Comparison of ENCODE assay signal across 1 cellular context in genomic region chr6:27687154-27688013, GRCh38.
TF ChIP-seq lines count a peak whose summit lies in the region.

No MANE protein-coding gene starts in this region.

TF ChIP-seq in HepG2, 621 proteins besides CTCF, POLR2A, EP300 and RAD21 (continued from another document and continues in another):
- TF ChIP-seq ZBTB40 (IDR thresholded peaks at IDR 0.05) (no peak), ZBTB40 (CRISPR knock-in tag; IDR thresholded peaks at IDR 0.05) (0 out of 2 replicates have a peak, but pooled peaks have one; percentile 28), ZNF773 (CRISPR knock-in tag; IDR thresholded peaks at IDR 0.05; ENCODE audit: borderline replicate concordance) (no peak), ZBTB42 (CRISPR knock-in tag; IDR thresholded peaks at IDR 0.05) (no peak), ZNF276 (CRISPR knock-in tag; IDR thresholded peaks at IDR 0.05; ENCODE audit: low read depth) (no peak), GPN1 (CRISPR knock-in tag; IDR thresholded peaks at IDR 0.05; ENCODE audit: borderline replicate concordance) (no peak), ZFP90 (CRISPR knock-in tag; IDR thresholded peaks at IDR 0.05; ENCODE audit: borderline replicate concordance) (no peak), ZNF552 (CRISPR knock-in tag; IDR thresholded peaks at IDR 0.05; ENCODE audit: borderline replicate concordance) (no peak), ZNF564 (CRISPR knock-in tag; IDR thresholded peaks at IDR 0.05) (no peak), U2AF2 (IDR thresholded peaks at IDR 0.05; ENCODE audit: low read depth, low read length) (no peak), ZNF710 (CRISPR knock-in tag; IDR thresholded peaks at IDR 0.05; ENCODE audit: borderline replicate concordance) (no peak), RFX3 (CRISPR knock-in tag; IDR thresholded peaks at IDR 0.05) (no peak), ZNF800 (CRISPR knock-in tag; IDR thresholded peaks at IDR 0.05) (no peak), ZNF772 (CRISPR knock-in tag; IDR thresholded peaks at IDR 0.05) (0 out of 2 replicates have a peak, but pooled peaks have one; percentile 69), TOE1 (CRISPR knock-in tag; IDR thresholded peaks at IDR 0.05) (no peak), GATA4 (IDR thresholded peaks at IDR 0.05; ENCODE audit: borderline replicate concordance, low read depth) (no peak), ZNF562 (CRISPR knock-in tag; IDR thresholded peaks at IDR 0.05; ENCODE audit: borderline replicate concordance) (no peak), ELF3 (CRISPR knock-in tag; IDR thresholded peaks at IDR 0.05) (no peak; the same call in 1 of the 2 replicates), KAT2B (IDR thresholded peaks at IDR 0.05; ENCODE audit: borderline replicate concordance, low read depth, low read length) (no peak), NFYB (CRISPR knock-in tag; IDR thresholded peaks at IDR 0.05) (0 out of 2 replicates have a peak, but pooled peaks have one; percentile 24), SP2 (CRISPR knock-in tag; IDR thresholded peaks at IDR 0.05) (no peak), TSC22D2 (CRISPR knock-in tag; IDR thresholded peaks at IDR 0.05; ENCODE audit: borderline replicate concordance) (no peak; the same call in 1 of the 2 replicates), ADNP (CRISPR knock-in tag; IDR thresholded peaks at IDR 0.05) (no peak), ZNF639 (CRISPR knock-in tag; conservative IDR thresholded peaks at IDR 0.05) (no peak), NR3C1 (CRISPR knock-in tag; IDR thresholded peaks at IDR 0.05) (no peak), RXRA (CRISPR knock-in tag; IDR thresholded peaks at IDR 0.05) (peak; percentile 25; the same call in 1 of the 2 replicates), ZNF781 (CRISPR knock-in tag; IDR thresholded peaks at IDR 0.05; ENCODE audit: borderline replicate concordance, not compliant biosample characterization) (no peak), ZFP36L2 (CRISPR knock-in tag; IDR thresholded peaks at IDR 0.05) (no peak), SRSF9 (IDR thresholded peaks at IDR 0.05; ENCODE audit: borderline replicate concordance, insufficient read depth, low read depth, low read length, poor library complexity, severe bottlenecking) (no peak), ZNF891 (CRISPR knock-in tag; IDR thresholded peaks at IDR 0.05) (peak; percentile 29; the same call in 1 of the 2 replicates), IRF9 (CRISPR knock-in tag; IDR thresholded peaks at IDR 0.05; ENCODE audit: borderline replicate concordance) (no peak), ZNF546 (CRISPR knock-in tag; conservative IDR thresholded peaks at IDR 0.05) (0 out of 2 replicates have a peak, but pooled peaks have one; percentile 25), CBX5 (CRISPR knock-in tag; IDR thresholded peaks at IDR 0.05; ENCODE audit: borderline replicate concordance) (0 out of 2 replicates have a peak, but pooled peaks have one; percentile 34), KAT8 (CRISPR knock-in tag; IDR thresholded peaks at IDR 0.05) (no peak; the same call in 1 of the 2 replicates), ZNF746 (CRISPR knock-in tag; IDR thresholded peaks at IDR 0.05) (no peak; the same call in 1 of the 2 replicates), FOSL2 (CRISPR knock-in tag; IDR thresholded peaks at IDR 0.05) (peak; percentile 14; the same call in 1 of the 2 replicates), CEBPG (CRISPR knock-in tag; IDR thresholded peaks at IDR 0.05) (no peak), RBM39 (IDR thresholded peaks at IDR 0.05; ENCODE audit: low read depth, low read length, poor library complexity, severe bottlenecking) (peak; percentile 88), ZNF3 (CRISPR knock-in tag; IDR thresholded peaks at IDR 0.05) (no peak), ZNF350 (CRISPR knock-in tag; IDR thresholded peaks at IDR 0.05; ENCODE audit: borderline replicate concordance, low read depth) (peak; percentile 65; the same call in 1 of the 2 replicates)
